13 cellular contexts compared by ENCODE assay signal in genomic region chr1:96367791-96368190, GRCh38.
DNase-seq lines count a peak whose midpoint lies in the region; ATAC-seq, FAIRE-seq and TF ChIP-seq lines count a peak whose summit lies in the region.
"Had no signal": no experiment of that assay in that cellular context is flagged by ENCODE, and none has a peak within 500 bp of the region (broad histone marks: within the 10 kb centered on the region; RNA-seq: fewer than 3 reads in every experiment).

No MANE protein-coding gene starts in this region.

- no peaks in the 10 kb centered on the region for H3K36me3 ChIP-seq in bronchial epithelial cell (ENCODE audit: control insufficient read depth, insufficient read depth, low read length)

- FAIRE-seq in bronchial epithelial cell (lab: Jason Lieb, UNC) = no peak
- FAIRE-seq: H54 had no signal

- ATAC-seq in foreskin keratinocyte = peak; percentile 54

- no peak overlapping the region for H3K27ac ChIP-seq in foreskin keratinocyte
- H3K27ac ChIP-seq: 22Rv1 had no signal

- H3K4me1 ChIP-seq in foreskin keratinocyte = peaks cover 35% of the 10 kb centered on the region
- H3K4me1 ChIP-seq: Caco-2 had no signal

- H3K4me3 ChIP-seq in bronchial epithelial cell (ENCODE audit: low read depth, low read length) = no peak overlapping the region

- H3K27me3 ChIP-seq in bronchial epithelial cell (ENCODE audit: control insufficient read depth, insufficient read depth, low read length) = no peaks in the 10 kb centered on the region
- H3K27me3 ChIP-seq in foreskin keratinocyte = no peaks in the 10 kb centered on the region

- TF ChIP-seq CTCF in bronchial epithelial cell (IDR thresholded peaks at IDR 0.05; ENCODE audit: insufficient read depth, low read length, severe bottlenecking) (no peak), foreskin keratinocyte (conservative IDR thresholded peaks at IDR 0.05) (no peak)

- DNase-seq in EL (peak; percentile 22), M059J (ENCODE audit: low read depth) (peak; percentile 40), bronchial epithelial cell (ENCODE audit: low read depth) (peak; percentile 21), foreskin keratinocyte (no peak), NCI-H1436 (lab: John Stamatoyannopoulos, UW) (no peak), KG1 (lab: John Stamatoyannopoulos, UW) (no peak)
- no peak for DNase-seq in activated effector memory CD4-positive, alpha-beta T cell treated with Interleukin-2 at 50 U/mL for 16 hours
- no peak for DNase-seq in effector CD8-positive, alpha-beta T cell (lab: John Stamatoyannopoulos, UW)
- DNase-seq: Caco-2; CD8-positive, alpha-beta memory T cell; DND-41 had no signal

Comparison
In these comparisons a context has a peak if more than half of its experiments do, and no peak if none do; other contexts are left out.
1. DNase-seq: peak in EL (single experiment), M059J (single experiment) and bronchial epithelial cell (single experiment); none in foreskin keratinocyte (0 of 2), NCI-H1436 (single experiment), activated effector memory CD4-positive, alpha-beta T cell treated with Interleukin-2 at 50 U/mL for 16 hours (single experiment), effector CD8-positive, alpha-beta T cell (single experiment) and KG1 (single experiment).